Comparison of ENCODE assay signal across 8 cellular contexts in the genomic region with DNA sequence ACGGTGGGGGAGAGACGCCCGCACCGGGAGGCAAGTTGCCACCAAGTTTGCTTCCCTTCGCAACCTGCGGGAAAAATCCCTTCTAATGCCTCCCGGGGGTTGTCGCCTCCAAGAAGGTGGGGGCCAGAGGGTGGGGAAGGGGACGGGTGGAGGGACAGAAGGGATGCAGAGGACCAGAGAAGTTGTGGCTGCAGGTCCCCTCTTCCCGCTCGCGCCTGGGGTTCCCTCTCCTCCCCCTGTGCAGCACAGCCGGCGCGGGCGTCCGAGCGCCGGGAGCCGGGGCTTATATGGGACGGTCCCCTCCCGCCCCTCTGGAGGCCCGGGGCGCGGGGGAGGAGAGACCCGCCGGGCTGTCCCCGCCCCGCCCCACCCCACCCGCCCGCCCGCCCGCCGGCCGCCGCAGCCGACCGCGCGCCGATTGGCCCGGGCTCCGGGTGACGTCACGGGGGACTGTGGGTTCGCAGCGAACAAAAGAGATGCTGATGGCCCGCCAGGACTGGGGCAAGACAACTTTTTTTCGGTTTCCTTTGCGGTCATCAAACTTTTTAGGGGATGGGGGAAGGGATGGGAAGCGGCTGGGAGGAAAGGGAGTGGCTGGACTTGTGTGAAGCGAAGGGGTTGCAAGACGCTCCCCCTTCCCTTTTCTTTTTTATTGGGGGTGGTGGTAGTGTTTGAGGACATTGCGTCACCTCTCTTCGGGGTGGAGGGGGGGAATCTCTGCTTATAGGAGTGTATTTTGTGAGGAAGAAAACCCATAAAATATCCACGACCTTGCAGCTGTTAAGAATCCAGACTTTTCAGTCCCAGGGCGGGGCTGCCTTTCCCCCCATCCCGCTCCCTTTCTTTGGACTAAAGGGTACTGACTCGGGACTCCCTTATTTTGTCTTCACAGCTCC. TPM values are rescaled to one million over a fixed set of nuclear protein-coding genes. Genes with fewer than 3 reads are reported as not detected.
A peak's percentile ranks its signal among the peaks of the same experiment; 100 is the strongest.
DNase-seq lines count a peak whose midpoint lies in the region; ATAC-seq and TF ChIP-seq lines count a peak whose summit lies in the region.

A gene (minus strand): TSS at position 260 of the 896 bp plus-strand sequence. CDS start 266 bp downstream, outside the sequence.

- no peaks in the 10 kb centered on the region for H3K36me3 Mint-ChIP-seq in activated naive CD8-positive, alpha-beta T cell treated with anti-CD3 and anti-CD28 coated beads, Interleukin-2, amount 10 ng/mL, durations not matched to agents 7 days and 5 days
- H3K36me3 Mint-ChIP-seq in glutamatergic neuron (ENCODE audit: unreplicated experiment): no peaks in the 10 kb centered on the region

- peaks cover 23% of the 10 kb centered on the region for H3K27me3 ChIP-seq in BE2C

- peak; percentile 64 for ATAC-seq in GM19328 (IDR thresholded peaks at IDR 0.05; ENCODE audit: unreplicated experiment)
- ATAC-seq in HG03520 (IDR thresholded peaks at IDR 0.05; ENCODE audit: unreplicated experiment): peak; percentile 59
- peak; percentile 81 for ATAC-seq in activated naive CD8-positive, alpha-beta T cell treated with anti-CD3 and anti-CD28 coated beads, Interleukin-2, amount 10 ng/mL, durations not matched to agents 7 days and 5 days (ENCODE audit: low read depth)
- peak; percentile 57 for ATAC-seq in omental fat pad (ENCODE audit: low FRiP score)

- H3K9me3 ChIP-seq in BE2C: no peaks in the 10 kb centered on the region

- H3K4me3 Mint-ChIP-seq in activated naive CD8-positive, alpha-beta T cell treated with anti-CD3 and anti-CD28 coated beads, Interleukin-2, amount 10 ng/mL, durations not matched to agents 7 days and 5 days: peak within 1 kb of the TSS; percentile 82
- H3K4me3 Mint-ChIP-seq in glutamatergic neuron (ENCODE audit: unreplicated experiment): peak within 1 kb of the TSS; percentile 93

- H3K27ac ChIP-seq in temporal lobe (ENCODE audit: low read depth, low read length): peak within 1 kb of the TSS; percentile 50

- H3K27me3 Mint-ChIP-seq in activated naive CD8-positive, alpha-beta T cell treated with anti-CD3 and anti-CD28 coated beads, Interleukin-2, amount 10 ng/mL, durations not matched to agents 7 days and 5 days: peaks cover 80% of the 10 kb centered on the region
- H3K27me3 Mint-ChIP-seq in glutamatergic neuron (ENCODE audit: unreplicated experiment): peaks cover 5% of the 10 kb centered on the region

- TF ChIP-seq CTCF in BE2C (IDR thresholded peaks at IDR 0.05; ENCODE audit: low read depth, low read length): no peak
- TF ChIP-seq CTCF in glutamatergic neuron (IDR thresholded peaks at IDR 0.05; ENCODE audit: partially characterized antibody, unreplicated experiment): no peak
- TF ChIP-seq CTCF in omental fat pad (IDR thresholded peaks at IDR 0.05): no peak

- H3K4me3 ChIP-seq in BE2C (ENCODE audit: low read depth, low read length): peak within 1 kb of the TSS; percentile 89

- POLR2A ChIA-PET in activated naive CD8-positive, alpha-beta T cell treated with anti-CD3 and anti-CD28 coated beads, Interleukin-2, amount 10 ng/mL, durations not matched to agents 7 days and 5 days (lab: Charles Lee): no interaction called here

- H3K4me1 Mint-ChIP-seq in activated naive CD8-positive, alpha-beta T cell treated with anti-CD3 and anti-CD28 coated beads, Interleukin-2, amount 10 ng/mL, durations not matched to agents 7 days and 5 days: peaks cover 20% of the 10 kb centered on the region
- H3K4me1 Mint-ChIP-seq in glutamatergic neuron (ENCODE audit: low read depth, unreplicated experiment): peaks cover 2% of the 10 kb centered on the region

- no peak within 1 kb of the TSS for H3K27ac Mint-ChIP-seq in activated naive CD8-positive, alpha-beta T cell treated with anti-CD3 and anti-CD28 coated beads, Interleukin-2, amount 10 ng/mL, durations not matched to agents 7 days and 5 days
- peak within 1 kb of the TSS; percentile 95 for H3K27ac Mint-ChIP-seq in glutamatergic neuron (ENCODE audit: unreplicated experiment)

- DNase-seq in BE2C (peak; percentile 86), SHP77 treated with DMSO at 0.1 percent for 48 hours (lab: John Stamatoyannopoulos, UW) (peak; percentile 34), glutamatergic neuron (peak; percentile 90), omental fat pad (ENCODE audit: low spot score) (peak; percentile 78)
- peak; percentile 76 for DNase-seq in activated naive CD8-positive, alpha-beta T cell treated with anti-CD3 and anti-CD28 coated beads, Interleukin-2, amount 10 ng/mL, durations not matched to agents 7 days and 5 days

- H3K4me1 ChIP-seq in BE2C: no peaks in the 10 kb centered on the region

- H3K36me3 ChIP-seq in BE2C: no peaks in the 10 kb centered on the region

- H3K9me3 Mint-ChIP-seq in activated naive CD8-positive, alpha-beta T cell treated with anti-CD3 and anti-CD28 coated beads, Interleukin-2, amount 10 ng/mL, durations not matched to agents 7 days and 5 days: no peaks in the 10 kb centered on the region
- H3K9me3 Mint-ChIP-seq in glutamatergic neuron (ENCODE audit: unreplicated experiment): peaks cover 2% of the 10 kb centered on the region

RNA-seq across cellular contexts. Expression of the gene that starts here (rescaled TPM):
- polyA plus RNA-seq in BE2C (2012; ENCODE audit: insufficient read depth, insufficient read length, low read depth): 3.9 TPM
- under 1 TPM; 0.53 to 0.71 TPM for total RNA-seq in activated naive CD8-positive, alpha-beta T cell treated with anti-CD3 and anti-CD28 coated beads, Interleukin-2, amount 10 ng/mL, durations not matched to agents 7 days and 5 days
- total RNA-seq in glutamatergic neuron (ENCODE audit: unreplicated experiment): 28.6 TPM
- 100 to 1,000 TPM in 3 of 4 donors, 10 to 100 TPM in 1; 89.6 to 220 (median 177) TPM for total RNA-seq in omental fat pad
- 203 TPM for total RNA-seq in temporal lobe

Comparison
In these comparisons a context has a peak if more than half of its experiments do, and no peak if none do; other contexts are left out.
1. Peak in every context shown above with its lines: DNase-seq, ATAC-seq, H3K4me3 ChIP-seq and H3K27ac ChIP-seq.
2. RNA of the gene that starts here (total RNA-seq): 203 TPM in temporal lobe (single experiment), 89.6 to 220 TPM in omental fat pad and 28.6 TPM in glutamatergic neuron (single experiment); 0.53 to 0.71 TPM in activated naive CD8-positive, alpha-beta T cell treated with anti-CD3 and anti-CD28 coated beads, Interleukin-2, amount 10 ng/mL, durations not matched to agents 7 days and 5 days; every median in the first group is over 10 times any median in the second.
3. Peak in DNase-seq and ATAC-seq in activated naive CD8-positive, alpha-beta T cell treated with anti-CD3 and anti-CD28 coated beads, Interleukin-2, amount 10 ng/mL, durations not matched to agents 7 days and 5 days; RNA of the gene not detected or under 1 TPM.
4. DNase-seq: peak in every context shown above with its lines; median percentile 90 in glutamatergic neuron; 86 in BE2C; 78 in omental fat pad; 76 in activated naive CD8-positive, alpha-beta T cell treated with anti-CD3 and anti-CD28 coated beads, Interleukin-2, amount 10 ng/mL, durations not matched to agents 7 days and 5 days; 34 in SHP77 treated with DMSO at 0.1 percent for 48 hours.